Comparison of ENCODE assay signal across 16 cellular contexts in the genomic region with DNA sequence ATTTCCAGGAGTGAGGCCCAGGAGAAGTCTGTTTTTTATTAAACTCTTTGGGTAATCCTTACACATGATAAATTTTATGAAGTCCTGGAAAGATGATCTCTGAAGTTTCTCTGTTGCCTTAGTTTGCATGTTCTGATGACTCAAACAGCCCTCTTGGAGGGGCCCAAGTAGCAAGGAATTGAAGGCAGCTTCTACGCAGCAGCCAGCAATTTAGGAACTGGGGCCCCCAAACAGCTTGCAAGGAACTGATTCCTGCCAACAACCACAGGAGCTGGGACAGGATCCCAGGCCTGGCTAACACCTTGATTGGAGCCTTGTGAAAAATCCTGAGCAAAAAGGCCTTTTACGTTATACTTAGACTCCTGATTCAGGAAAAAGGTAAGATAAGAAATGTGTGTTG. TPM values are rescaled to one million over a fixed set of nuclear protein-coding genes. Genes with fewer than 3 reads are reported as not detected.
"Had no signal": no experiment of that assay in that cellular context is flagged by ENCODE, and none has a peak within 500 bp of the region (broad histone marks: within the 10 kb centered on the region; RNA-seq: fewer than 3 reads in every experiment).

No MANE protein-coding gene starts in this region.

- ATAC-seq: lower lobe of right lung; psoas muscle; right lobe of liver; stimulated activated naive CD8-positive, alpha-beta T cell treated with anti-CD3 and anti-CD28 coated beads, Interleukin-15, Interleukin-2, amounts not matched to agents 100 U/mL and 50 U/mL, for 24 hours had no signal

- DNase-seq: activated CD4-positive, alpha-beta T cell treated with anti-CD3 and anti-CD28 coated beads, Interleukin-2, amount 50 U/mL, for 1 hour; activated CD4-positive, CD25-positive, alpha-beta regulatory T cell; activated naive CD4-positive, alpha-beta T cell treated with anti-CD3 and anti-CD28 coated beads, Interleukin-2, amount 10 ng/mL, durations not matched to agents 7 days and 5 days; adrenal gland; hippocampal formation; lower lobe of right lung; naive B cell; psoas muscle; right lobe of liver; stimulated activated CD4-positive, alpha-beta T cell treated with anti-CD3 and anti-CD28 coated beads, Interleukin-12 subunit alpha, Interleukin-12 subunit beta, amount 100 ng/mL, for 4 hours; stimulated activated CD8-positive, alpha-beta memory T cell treated with anti-CD3 and anti-CD28 coated beads, Interleukin-4, amount 100 ng/mL, for 48 hours; stimulated activated naive CD8-positive, alpha-beta T cell treated with anti-CD3 and anti-CD28 coated beads, Interleukin-15, Interleukin-2, amounts not matched to agents 100 U/mL and 50 U/mL, for 24 hours; upper lobe of left lung had no signal

- H3K27ac ChIP-seq: adrenal gland, esophagus muscularis mucosa, lower lobe of right lung, psoas muscle, right lobe of liver, suprapubic skin, upper lobe of left lung had no signal

- H3K4me1 ChIP-seq: esophagus muscularis mucosa, psoas muscle, right lobe of liver had no signal

- H3K9me3 ChIP-seq: adrenal gland, esophagus muscularis mucosa, lower lobe of right lung, psoas muscle, right lobe of liver, suprapubic skin, upper lobe of left lung had no signal

- H3K36me3 ChIP-seq: adrenal gland, esophagus muscularis mucosa, lower lobe of right lung, right lobe of liver, suprapubic skin, upper lobe of left lung had no signal

- H3K4me3 ChIP-seq: adrenal gland, esophagus muscularis mucosa, lower lobe of right lung, psoas muscle, right lobe of liver, suprapubic skin, upper lobe of left lung had no signal

- H3K27me3 ChIP-seq: adrenal gland, esophagus muscularis mucosa, right lobe of liver, suprapubic skin, upper lobe of left lung had no signal

RNA-seq across cellular contexts. Expression of gene ACP3, which starts 5.3 kb away (rescaled TPM):
- total RNA-seq: activated T-helper 2 cell treated with anti-CD3 and anti-CD28 coated beads, Interferon-gamma antibody, Interleukin-2, Interleukin-4, amounts not matched to agents 10 μg/mL and 5 μg/mL and 100 μg/mL, durations not matched to agents 14 hours and 24 hours and 36 hours had no signal
